Comparison of ENCODE assay signal across 13 cellular contexts in the genomic region with DNA sequence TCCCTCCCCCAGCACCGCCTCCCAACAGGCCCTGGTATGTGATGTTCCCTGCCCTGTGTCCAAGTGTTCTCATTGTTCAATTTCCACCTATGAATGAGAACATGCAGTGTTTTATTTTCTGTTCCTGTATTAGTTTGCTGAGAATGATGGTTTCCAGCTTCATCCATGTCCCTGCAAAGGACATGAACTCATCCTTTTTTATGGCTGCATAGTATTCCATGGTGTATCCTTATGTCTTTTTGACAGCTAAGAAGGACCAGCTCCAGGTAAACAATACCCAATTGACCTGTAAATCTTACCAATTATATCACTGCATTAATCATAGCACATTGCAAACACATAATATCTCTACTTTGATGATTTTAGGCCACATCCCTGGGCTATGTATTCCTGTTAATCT. TPM values are rescaled to one million over a fixed set of nuclear protein-coding genes. Genes with fewer than 3 reads are reported as not detected.
"Had no signal": no experiment of that assay in that cellular context is flagged by ENCODE, and none has a peak within 500 bp of the region (broad histone marks: within the 10 kb centered on the region; RNA-seq: fewer than 3 reads in every experiment).

No MANE protein-coding gene starts in this region.

RNA-seq across cellular contexts. Expression of a gene that starts 23.8 kb away (rescaled TPM):
- total RNA-seq: ascending aorta, astrocyte, chondrocyte had no signal

RNA-seq across cellular contexts. Expression of a gene that starts 33.8 kb away (rescaled TPM):
- total RNA-seq: activated naive CD4-positive, alpha-beta T cell treated with anti-CD3 and anti-CD28 coated beads for 36 hours; activated naive CD4-positive, alpha-beta T cell treated with anti-CD3 and anti-CD28 coated beads, Interleukin-2, amount 50 U/mL, for 72 hours; activated naive CD8-positive, alpha-beta T cell treated with anti-CD3 and anti-CD28 coated beads for 36 hours; activated naive CD8-positive, alpha-beta T cell treated with anti-CD3 and anti-CD28 coated beads, Interleukin-2, amount 10 ng/mL, durations not matched to agents 7 days and 5 days; activated T-cell treated with anti-CD3 and anti-CD28 coated beads, Interleukin-2, amount 50 U/mL, for 4 hours; activated T-cell treated with anti-CD3 and anti-CD28 coated beads, Interleukin-2, amount 50 U/mL, for 72 hours; activated T-helper 1 cell treated with anti-CD3 and anti-CD28 coated beads, Interleukin-12 subunit alpha, Interleukin-12 subunit beta, Interleukin-2, Interleukin-4 antibody, amounts not matched to agents 30 ng/mL and 10 ng/mL and 1 ng/mL, durations not matched to agents 14 hours and 24 hours and 36 hours; activated T-helper 17 cell treated with anti-CD3 and anti-CD28 coated beads, Interleukin-2, amount 50 U/mL, for 72 hours; activated T-helper 2 cell treated with anti-CD3 and anti-CD28 coated beads, Interferon-gamma antibody, Interleukin-2, Interleukin-4, amounts not matched to agents 10 μg/mL and 5 μg/mL and 100 μg/mL, durations not matched to agents 14 hours and 24 hours and 36 hours; astrocyte; cardiac muscle cell; chondrocyte had no signal
- polyA plus RNA-seq: cardiac muscle cell had no signal
